ENCODE assay signal across 10 cellular contexts in genomic region chr11:63762662-63763505, GRCh38. TPM values are rescaled to one million over a fixed set of nuclear protein-coding genes. Genes with fewer than 3 reads are reported as not detected.
DNase-seq lines count a peak whose midpoint lies in the region; ATAC-seq and TF ChIP-seq lines count a peak whose summit lies in the region.
"Had no signal": no experiment of that assay in that cellular context is flagged by ENCODE, and none has a peak within 500 bp of the region (broad histone marks: within the 10 kb centered on the region; RNA-seq: fewer than 3 reads in every experiment).

No MANE protein-coding gene starts in this region.

- DNase-seq in NCI-H187 (lab: John Stamatoyannopoulos, UW): peak; percentile 12 to 13
- no peak for DNase-seq in NCI-H187 treated with DMSO at 0.1 percent for 48 hours (lab: John Stamatoyannopoulos, UW)
- DNase-seq in esophagus squamous epithelium (lab: John Stamatoyannopoulos, UW): no peak
- DNase-seq in mucosa of descending colon: peak; percentile 41 to 66 (median 63)
- peak; percentile 71 for DNase-seq in type B pancreatic cell (ENCODE audit: extremely low spot score, unreplicated experiment)
- no peak for DNase-seq in SW 1271 (lab: John Stamatoyannopoulos, UW)
- no peak for DNase-seq in NCI-H1092 (lab: John Stamatoyannopoulos, UW)

- H3K9me3 ChIP-seq in esophagus squamous epithelium: no peaks in the 10 kb centered on the region
- H3K9me3 ChIP-seq in mucosa of descending colon: no peaks in the 10 kb centered on the region
- H3K9me3 ChIP-seq: A549 had no signal

- peaks cover 5% of the 10 kb centered on the region for H3K27me3 Mint-ChIP-seq in type B pancreatic cell

- no peaks in the 10 kb centered on the region for H3K9me3 Mint-ChIP-seq in type B pancreatic cell

- H3K4me3 Mint-ChIP-seq in type B pancreatic cell: peak overlapping the region; percentile 57

- peaks cover 23% of the 10 kb centered on the region for H3K4me1 Mint-ChIP-seq in type B pancreatic cell (ENCODE audit: unreplicated experiment)

- H3K27ac Mint-ChIP-seq in type B pancreatic cell: no peak overlapping the region

- TF ChIP-seq CTCF in esophagus squamous epithelium (IDR thresholded peaks at IDR 0.05): peak in 1 of 6 experiments; percentile 11
- TF ChIP-seq CTCF in mucosa of descending colon (IDR thresholded peaks at IDR 0.05): no peak
- TF ChIP-seq CTCF in type B pancreatic cell (conservative IDR thresholded peaks at IDR 0.05): peak; percentile 30

- no peak for TF ChIP-seq POLR2A in esophagus squamous epithelium (IDR thresholded peaks at IDR 0.05)

- peak overlapping the region; percentile 13 to 86 (median 78) for H3K27ac ChIP-seq in esophagus squamous epithelium
- H3K27ac ChIP-seq: A549, VCaP had no signal

- H3K4me1 ChIP-seq in esophagus squamous epithelium (peaks cover 18 to 65% (median 37%) of the 10 kb centered on the region in 3 donors), mucosa of descending colon (ENCODE audit: low read depth) (peaks cover 33% of the 10 kb centered on the region)

- peaks cover 0 to 43% (median 6%) of the 10 kb centered on the region in 3 donors for H3K36me3 ChIP-seq in esophagus squamous epithelium
- no peaks in the 10 kb centered on the region for H3K36me3 ChIP-seq in mucosa of descending colon (ENCODE audit: low read depth)

- WGBS in esophagus squamous epithelium, 2 donors: 40% methylated on average over 1 of the region's 98 CpGs; no CpG with 5 or more reads in 1 of the 2 donors

- intact Hi-C loops in esophagus squamous epithelium (cut with DNase I): loop anchor here (10.0 kb wide), 1 partner anchor 52 kb away; the partner anchor contains the start of gene SPINDOC
- intact Hi-C loops in mucosa of descending colon (cut with DNase I, micrococcal nuclease): no loop called here

- peaks cover 13% of the 10 kb centered on the region for H3K36me3 Mint-ChIP-seq in type B pancreatic cell

- no peaks in the 10 kb centered on the region for H3K27me3 ChIP-seq in esophagus squamous epithelium

- H3K4me3 ChIP-seq in esophagus squamous epithelium: peak overlapping the region; percentile 41 to 68 (median 48)
- H3K4me3 ChIP-seq in mucosa of descending colon: no peak overlapping the region
- H3K4me3 ChIP-seq: A549 had no signal

- peak; percentile 69 for ATAC-seq in mucosa of descending colon
- no peak for ATAC-seq in activated CD4-positive, CD25-positive, alpha-beta regulatory T cell treated with anti-CD3 and anti-CD28 coated beads, Interleukin-2, amount 50 U/mL, for 24 hours

RNA-seq across cellular contexts. Expression of gene ZFTA, which starts 5.7 kb away (rescaled TPM):
- total RNA-seq in esophagus squamous epithelium: 10 to 100 TPM in 1 of 4 donors, 1 to 10 TPM in 3; 2.9 to 12.0 (median 4.6) TPM
- total RNA-seq in mucosa of descending colon: 10 to 100 TPM in 1 of 3 donors, 1 to 10 TPM in 2; 4.8 to 27.1 (median 5.4) TPM
- 21.1 and 41.7 TPM in 2 replicates for total RNA-seq in type B pancreatic cell (ENCODE audit: low replicate concordance)

RNA-seq across cellular contexts. Expression of gene SPINDOC, which starts 50.4 kb away (rescaled TPM):
- total RNA-seq in esophagus squamous epithelium (1 to 10 TPM; 3.4 to 8.8 (median 6.1) TPM), mucosa of descending colon (10 to 100 TPM in 1 of 3 donors, 1 to 10 TPM in 2; 5.8 to 22.3 (median 7.0) TPM), type B pancreatic cell (ENCODE audit: low replicate concordance) (33.7 and 61.6 TPM in 2 replicates)

Comparison
In these comparisons a context has a peak if more than half of its experiments do, and no peak if none do; other contexts are left out.
1. DNase-seq: peak in NCI-H187 (2 of 2), mucosa of descending colon (3 of 3) and type B pancreatic cell (single experiment); none in NCI-H187 treated with DMSO at 0.1 percent for 48 hours (single experiment), esophagus squamous epithelium (single experiment), SW 1271 (0 of 2) and NCI-H1092 (single experiment).